8 cellular contexts compared by ENCODE assay signal in the genomic region with DNA sequence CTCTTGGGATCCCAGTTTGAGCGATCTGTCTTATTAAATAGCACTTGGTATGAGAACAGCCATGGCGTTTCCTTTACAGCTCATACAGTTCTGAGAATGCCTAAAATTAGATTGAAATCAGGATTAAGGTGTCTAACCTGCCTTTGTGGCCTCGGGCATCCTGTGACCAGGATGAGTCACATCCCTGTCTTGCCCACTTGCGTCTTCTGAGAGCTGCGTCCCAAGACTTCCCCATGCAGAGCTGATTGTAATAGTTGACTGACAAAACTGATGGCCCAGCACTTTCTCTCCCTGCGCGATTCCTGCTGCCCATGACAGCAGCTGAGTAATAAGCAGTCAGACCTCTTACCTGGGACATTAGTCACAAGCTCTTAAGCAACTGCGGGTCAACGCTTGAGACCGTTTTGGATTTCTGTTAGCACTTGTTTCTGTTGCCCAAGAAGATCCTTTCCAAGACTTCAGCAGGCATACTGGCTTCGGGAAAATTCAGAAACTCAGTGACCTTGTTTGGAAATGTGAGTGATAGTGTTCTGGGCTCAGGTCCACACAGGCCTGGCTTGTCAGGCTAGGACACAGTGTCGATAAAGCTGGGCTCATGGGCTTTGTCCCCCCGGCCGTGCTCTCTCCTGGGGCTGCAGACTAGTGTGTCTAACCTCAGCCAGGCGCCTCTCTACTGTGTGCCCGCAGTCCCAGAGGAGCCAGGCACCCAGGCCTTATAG.
DNase-seq lines count a peak whose midpoint lies in the region; ATAC-seq, FAIRE-seq and TF ChIP-seq lines count a peak whose summit lies in the region.

No MANE protein-coding gene starts in this region.

- peaks cover 11 to 14% of the 10 kb centered on the region in 2 donors for H3K4me1 ChIP-seq in neuronal stem cell (ENCODE audit: control insufficient read depth in 2 of 2, insufficient read depth in 1 of 2, low read depth in 1 of 2, low read length in 2 of 2)

- peak overlapping the region; percentile 91 for H3K27ac ChIP-seq in 22Rv1
- no peak overlapping the region for H3K27ac ChIP-seq in neuronal stem cell (replicated peaks; ENCODE audit: low read length)

- H3K4me3 ChIP-seq in neuronal stem cell (ENCODE audit: low read length in 2 of 2) = peak overlapping the region in 1 of 2 donors; percentile 25

- H3K27me3 ChIP-seq in neuronal stem cell (ENCODE audit: control insufficient read depth in 3 of 3, insufficient read depth in 3 of 3, low read depth in 1 of 3, low read length in 3 of 3) = peaks cover 0 to 3% (median 0%) of the 10 kb centered on the region in 3 experiments

- H3K27ac Mint-ChIP-seq in dendritic cell treated with granulocyte-macrophage colony-stimulating factor and Interleukin-4, amounts not matched to agents 40 ng/mL and 50 ng/mL, for 4 days = peak overlapping the region; percentile 68

- no peak overlapping the region for H3K4me2 ChIP-seq in neuronal stem cell (ENCODE audit: insufficient read depth, low read length, poor library complexity, severe bottlenecking)

- peak overlapping the region; percentile 22 for H3K18ac ChIP-seq in neuronal stem cell (ENCODE audit: low read length)

- no peak overlapping the region for H3K4me3 Mint-ChIP-seq in dendritic cell treated with granulocyte-macrophage colony-stimulating factor and Interleukin-4, amounts not matched to agents 40 ng/mL and 50 ng/mL, for 4 days

- H3K9ac ChIP-seq in neuronal stem cell (ENCODE audit: low read depth, low read length, poor library complexity) = no peak overlapping the region

- H3K23ac ChIP-seq in neuronal stem cell (ENCODE audit: low read depth, low read length, poor library complexity) = no peak overlapping the region

- no peak overlapping the region for H4K8ac ChIP-seq in neuronal stem cell (ENCODE audit: low read depth, low read length)

- no peaks in the 10 kb centered on the region for H3K36me3 Mint-ChIP-seq in dendritic cell treated with granulocyte-macrophage colony-stimulating factor and Interleukin-4, amounts not matched to agents 40 ng/mL and 50 ng/mL, for 4 days (ENCODE audit: low read depth)

- H2BK5ac ChIP-seq in neuronal stem cell (ENCODE audit: low read length) = no peak overlapping the region

- intact Hi-C loops in dendritic cell treated with granulocyte-macrophage colony-stimulating factor and Interleukin-4, amounts not matched to agents 40 ng/mL and 50 ng/mL, for 4 days (cut with micrococcal nuclease) = loop anchor here (5.0 kb wide), 1 partner anchor 48 kb away; no protein-coding TSS in a partner anchor

- H3K4me1 Mint-ChIP-seq in dendritic cell treated with granulocyte-macrophage colony-stimulating factor and Interleukin-4, amounts not matched to agents 40 ng/mL and 50 ng/mL, for 4 days (ENCODE audit: low read depth) = peaks cover 42% of the 10 kb centered on the region

- H3K9me3 Mint-ChIP-seq in dendritic cell treated with granulocyte-macrophage colony-stimulating factor and Interleukin-4, amounts not matched to agents 40 ng/mL and 50 ng/mL, for 4 days = no peaks in the 10 kb centered on the region

- H2BK120ac ChIP-seq in neuronal stem cell (ENCODE audit: low read depth, low read length) = no peak overlapping the region

- no peaks in the 10 kb centered on the region for H3K36me3 ChIP-seq in neuronal stem cell (replicated peaks in 1 of 2; ENCODE audit: control insufficient read depth in 2 of 2, insufficient read depth in 2 of 2, low read length in 2 of 2)

- no peaks in the 10 kb centered on the region for H3K9me3 ChIP-seq in neuronal stem cell (replicated peaks in 1 of 2; ENCODE audit: control insufficient read depth in 2 of 2, insufficient read depth in 1 of 2, low read depth in 1 of 2, low read length in 2 of 2)

- H3K79me1 ChIP-seq in neuronal stem cell (ENCODE audit: low read depth, low read length) = no peaks in the 10 kb centered on the region

- H2BK15ac ChIP-seq in neuronal stem cell (ENCODE audit: low read length) = no peak overlapping the region

- peak; percentile 96 for FAIRE-seq in urothelium cell line (lab: Jason Lieb, UNC)

- no peak overlapping the region for H2AFZ ChIP-seq in neuronal stem cell (ENCODE audit: low read length)

- DNase-seq in activated CD4-positive, alpha-beta T cell treated with anti-CD3 and anti-CD28 coated beads for 24 hours (ENCODE audit: low read depth in 2 of 2) = peak; percentile 42 to 58
- DNase-seq in neuronal stem cell (ENCODE audit: low spot score) = no peak
- peak; percentile 86 for DNase-seq in urothelium cell line (ENCODE audit: low spot score)
- no peak for DNase-seq in NCI-H2107 treated with DMSO at 0.1 percent for 48 hours (lab: John Stamatoyannopoulos, UW; ENCODE audit: unreplicated experiment)

- WGBS in neuronal stem cell (ENCODE audit: extremely low coverage in 2 of 2, insufficient read length in 2 of 2, insufficient replicate concordance in 1 of 2), 2 donors = no CpG with 5 or more reads among the region's 16 CpGs

- no peak overlapping the region for H3K14ac ChIP-seq in neuronal stem cell (ENCODE audit: low read length)

- ATAC-seq in GM19035 (IDR thresholded peaks at IDR 0.05; ENCODE audit: unreplicated experiment) (peak; percentile 78), HG03378 (IDR thresholded peaks at IDR 0.05; ENCODE audit: unreplicated experiment) (peak; percentile 92)

- H3K27me3 Mint-ChIP-seq in dendritic cell treated with granulocyte-macrophage colony-stimulating factor and Interleukin-4, amounts not matched to agents 40 ng/mL and 50 ng/mL, for 4 days = peaks cover 2% of the 10 kb centered on the region

- no peak overlapping the region for H4K91ac ChIP-seq in neuronal stem cell (ENCODE audit: low read depth, low read length, poor library complexity)

- H2BK12ac ChIP-seq in neuronal stem cell (ENCODE audit: low read length) = no peak overlapping the region

- TF ChIP-seq CTCF in 22Rv1 (IDR thresholded peaks at IDR 0.05) = no peak

- no peak overlapping the region for H3K4ac ChIP-seq in neuronal stem cell (ENCODE audit: low read length)

- H2AK5ac ChIP-seq in neuronal stem cell (ENCODE audit: low read depth, low read length) = peak overlapping the region; percentile 7

Comparison
In these comparisons a context has a peak if more than half of its experiments do, and no peak if none do; other contexts are left out.
1. DNase-seq: peak in activated CD4-positive, alpha-beta T cell treated with anti-CD3 and anti-CD28 coated beads for 24 hours (2 of 2) and urothelium cell line (single experiment); none in neuronal stem cell (single experiment) and NCI-H2107 treated with DMSO at 0.1 percent for 48 hours (single experiment).